8 cellular contexts compared by ENCODE assay signal in genomic region chr17:1490643-1491405, GRCh38. TPM values are rescaled to one million over a fixed set of nuclear protein-coding genes. Genes with fewer than 3 reads are reported as not detected.
A peak's percentile ranks its signal among the peaks of the same experiment; 100 is the strongest.
DNase-seq lines count a peak whose midpoint lies in the region; ATAC-seq and TF ChIP-seq lines count a peak whose summit lies in the region.

No MANE protein-coding gene starts in this region.

- H3K9me3 Mint-ChIP-seq in activated naive CD8-positive, alpha-beta T cell treated with anti-CD3 and anti-CD28 coated beads for 36 hours: no peaks in the 10 kb centered on the region

- WGBS in heart right ventricle, 2 donors: 1 to 2% methylated on average over 43 to 47 of the region's 47 CpGs
- 3 to 4% (median 4%) methylated on average over 38 to 47 of the region's 47 CpGs for WGBS in psoas muscle, 3 donors

- no peak overlapping the region for H3K27ac Mint-ChIP-seq in activated naive CD8-positive, alpha-beta T cell treated with anti-CD3 and anti-CD28 coated beads for 36 hours

- H3K27me3 Mint-ChIP-seq in activated naive CD8-positive, alpha-beta T cell treated with anti-CD3 and anti-CD28 coated beads for 36 hours: peaks cover 12% of the 10 kb centered on the region

- TF ChIP-seq CTCF in heart right ventricle (IDR thresholded peaks at IDR 0.05): no peak
- TF ChIP-seq CTCF in psoas muscle (IDR thresholded peaks at IDR 0.05): no peak

- peaks cover 58% of the 10 kb centered on the region for H3K4me1 ChIP-seq in SJSA1 (replicated peaks)
- peaks cover 27 to 89% (median 83%) of the 10 kb centered on the region in 9 donors for H3K4me1 ChIP-seq in heart right ventricle
- peaks cover 71% of the 10 kb centered on the region for H3K4me1 ChIP-seq in psoas muscle

- peak; percentile 76 for DNase-seq in AG20443 (ENCODE audit: low spot score)
- DNase-seq in HUDEP-2 (lab: John Stamatoyannopoulos, UW; ENCODE audit: unreplicated experiment in 76 of 76): peak in 49 of 76 experiments; percentile 5 to 59 (median 40)
- peak in 1 of 2 experiments; percentile 45 for DNase-seq in SJSA1 (ENCODE audit: low read depth in 1 of 2, low spot score in 2 of 2)
- DNase-seq in activated naive CD8-positive, alpha-beta T cell treated with anti-CD3 and anti-CD28 coated beads for 36 hours: peak; percentile 73
- peak; percentile 79 to 80 for DNase-seq in heart right ventricle
- DNase-seq in psoas muscle: peak; percentile 71 to 78
- DNase-seq in H4 (ENCODE audit: low spot score): no peak

- H3K27me3 ChIP-seq in SJSA1 (replicated peaks): no peaks in the 10 kb centered on the region
- peaks cover 0 to 31% (median 0%) of the 10 kb centered on the region in 7 donors for H3K27me3 ChIP-seq in heart right ventricle
- no peaks in the 10 kb centered on the region for H3K27me3 ChIP-seq in psoas muscle (ENCODE audit: insufficient read depth in 3 of 3, low read length in 2 of 3)

- peak overlapping the region; percentile 73 for H3K4me3 ChIP-seq in SJSA1
- peak overlapping the region; percentile 60 to 84 (median 74) for H3K4me3 ChIP-seq in heart right ventricle
- H3K4me3 ChIP-seq in psoas muscle: peak overlapping the region; percentile 85

- H3K4me3 Mint-ChIP-seq in activated naive CD8-positive, alpha-beta T cell treated with anti-CD3 and anti-CD28 coated beads for 36 hours: peak overlapping the region; percentile 80

- peaks cover 24% of the 10 kb centered on the region for H3K4me1 Mint-ChIP-seq in activated naive CD8-positive, alpha-beta T cell treated with anti-CD3 and anti-CD28 coated beads for 36 hours

- H3K27ac ChIP-seq in SJSA1: peak overlapping the region; percentile 57
- peak overlapping the region; percentile 93 to 100 (median 98) for H3K27ac ChIP-seq in heart right ventricle
- H3K27ac ChIP-seq in psoas muscle: peak overlapping the region; percentile 82

- H3K36me3 ChIP-seq in SJSA1: peaks cover 13% of the 10 kb centered on the region
- peaks cover 0 to 16% (median 2%) of the 10 kb centered on the region in 9 donors for H3K36me3 ChIP-seq in heart right ventricle
- peaks cover 0 to under 1% of the 10 kb centered on the region in 2 donors for H3K36me3 ChIP-seq in psoas muscle (ENCODE audit: insufficient read depth in 1 of 2, low read depth in 1 of 2)

- TF ChIP-seq POLR2A in GM19193 (IDR thresholded peaks at IDR 0.05; ENCODE audit: extremely low read depth, insufficient read depth, insufficient read length): peak; percentile 54

- ATAC-seq in heart right ventricle: peak; percentile 16 to 40 (median 30)
- peak in 1 of 4 donors; percentile 15 for ATAC-seq in psoas muscle

- H3K9me3 ChIP-seq in SJSA1 (replicated peaks) (no peaks in the 10 kb centered on the region), heart right ventricle (no peaks in the 10 kb centered on the region), psoas muscle (no peaks in the 10 kb centered on the region)

- intact Hi-C loops in heart right ventricle (cut with DNase I): loop anchor here in 3 of 10 donors (2.0 to 5.0 kb wide), 3 partner anchors 20 to 34 kb away; partner anchors contain the start of gene CRK (in 1 of the 3)
- intact Hi-C loops in psoas muscle (cut with DNase I): no loop called here

- H3K36me3 Mint-ChIP-seq in activated naive CD8-positive, alpha-beta T cell treated with anti-CD3 and anti-CD28 coated beads for 36 hours: no peaks in the 10 kb centered on the region

RNA-seq across cellular contexts. Expression of gene MYO1C, which starts 1.7 kb away (rescaled TPM):
- 113 and 155 TPM in 2 replicates for total RNA-seq in SJSA1 (2014; rRNA removed; shearing (Covaris generic))
- 10 to 100 TPM; 10.5 to 11.7 TPM for total RNA-seq in activated naive CD8-positive, alpha-beta T cell treated with anti-CD3 and anti-CD28 coated beads for 36 hours
- total RNA-seq in heart right ventricle: 100 to 1,000 TPM; 131 to 229 (median 179) TPM
- polyA plus RNA-seq in heart right ventricle: 100 to 1,000 TPM; 101 to 120 TPM
- total RNA-seq in psoas muscle: 10 to 100 TPM; 68.1 to 82.7 (median 73.2) TPM
- 10 to 100 TPM; 24.0 to 32.7 (median 28.4) TPM for polyA plus RNA-seq in psoas muscle
- 53.1 and 53.4 TPM in 2 replicates for total RNA-seq in H4 (2014; rRNA removed; shearing (Covaris generic))

RNA-seq across cellular contexts. Expression of gene INPP5K, which starts 25.6 kb away (rescaled TPM):
- 18.1 and 34.4 TPM in 2 replicates for total RNA-seq in SJSA1 (2014; rRNA removed; shearing (Covaris generic))
- 10 to 100 TPM; 18.1 to 18.2 TPM for total RNA-seq in activated naive CD8-positive, alpha-beta T cell treated with anti-CD3 and anti-CD28 coated beads for 36 hours
- total RNA-seq in heart right ventricle: 10 to 100 TPM; 26.8 to 41.2 (median 32.7) TPM
- 10 to 100 TPM; 38.6 to 45.5 TPM for polyA plus RNA-seq in heart right ventricle
- 10 to 100 TPM; 35.7 to 41.8 (median 40.1) TPM for total RNA-seq in psoas muscle
- polyA plus RNA-seq in psoas muscle: 10 to 100 TPM; 25.6 to 45.4 (median 30.9) TPM
- 34.1 and 47.0 TPM in 2 replicates for total RNA-seq in H4 (2014; rRNA removed; shearing (Covaris generic))

RNA-seq across cellular contexts. Expression of gene CRK, which starts 34.8 kb away (rescaled TPM):
- total RNA-seq in SJSA1 (2014; rRNA removed; shearing (Covaris generic)): 99.7 and 102 TPM in 2 replicates
- 10 to 100 TPM; 13.5 to 14.0 TPM for total RNA-seq in activated naive CD8-positive, alpha-beta T cell treated with anti-CD3 and anti-CD28 coated beads for 36 hours
- total RNA-seq in heart right ventricle: 10 to 100 TPM; 30.4 to 47.5 (median 37.9) TPM
- 10 to 100 TPM; 22.2 to 29.4 TPM for polyA plus RNA-seq in heart right ventricle
- 10 to 100 TPM; 26.4 to 60.4 (median 33.1) TPM for total RNA-seq in psoas muscle
- polyA plus RNA-seq in psoas muscle: 10 to 100 TPM; 29.7 to 48.0 (median 40.4) TPM
- 70.9 and 80.5 TPM in 2 replicates for total RNA-seq in H4 (2014; rRNA removed; shearing (Covaris generic))
